Comparison of ENCODE assay signal across 17 cellular contexts in genomic region chr2:168574856-168575630, GRCh38.
DNase-seq lines count a peak whose midpoint lies in the region; ATAC-seq and TF ChIP-seq lines count a peak whose summit lies in the region.
"Had no signal": no experiment of that assay in that cellular context is flagged by ENCODE, and none has a peak within 500 bp of the region (broad histone marks: within the 10 kb centered on the region; RNA-seq: fewer than 3 reads in every experiment).

No MANE protein-coding gene starts in this region.

- H3K79me2 ChIP-seq in GM23338 (replicated peaks; ENCODE audit: insufficient read depth): peaks cover 18% of the 10 kb centered on the region

- H3K27ac Mint-ChIP-seq in GM23338: no peak overlapping the region
- no peak overlapping the region for H3K27ac Mint-ChIP-seq in activated T-helper 17 cell treated with anti-CD3 and anti-CD28 coated beads, Interleukin-2, amount 50 U/mL, for 72 hours
- H3K27ac Mint-ChIP-seq: activated CD8-positive, alpha-beta memory T cell treated with anti-CD3 and anti-CD28 coated beads, Interleukin-2, amount 10 ng/mL, durations not matched to agents 7 days and 5 days had no signal

- H3K27ac ChIP-seq in GM23338 (ENCODE audit: low read depth): no peak overlapping the region
- no peak overlapping the region for H3K27ac ChIP-seq in right lobe of liver
- H3K27ac ChIP-seq: BLaER1, thoracic aorta had no signal

- no peak overlapping the region for H3K4me2 ChIP-seq in GM23338
- H3K4me2 ChIP-seq: BLaER1 had no signal

- H3K27me3 Mint-ChIP-seq in GM23338 (ENCODE audit: insufficient read depth, low read depth, poor library complexity): no peaks in the 10 kb centered on the region
- H3K27me3 Mint-ChIP-seq in activated T-helper 17 cell treated with anti-CD3 and anti-CD28 coated beads, Interleukin-2, amount 50 U/mL, for 72 hours: no peaks in the 10 kb centered on the region
- H3K27me3 Mint-ChIP-seq: activated CD8-positive, alpha-beta memory T cell treated with anti-CD3 and anti-CD28 coated beads, Interleukin-2, amount 10 ng/mL, durations not matched to agents 7 days and 5 days had no signal

- H2AFZ ChIP-seq in GM23338: no peak overlapping the region

- intact Hi-C loops in left colon (cut with DNase I, micrococcal nuclease) (no loop called here), mucosa of descending colon (cut with DNase I, micrococcal nuclease) (no loop called here), right lobe of liver (cut with DNase I) (no loop called here)

- H3K36me3 ChIP-seq in GM23338 (ENCODE audit: insufficient read depth) (no peaks in the 10 kb centered on the region), mucosa of descending colon (ENCODE audit: low read depth) (no peaks in the 10 kb centered on the region), right lobe of liver (no peaks in the 10 kb centered on the region)
- H3K36me3 ChIP-seq: thoracic aorta had no signal

- TF ChIP-seq POLR2A in right lobe of liver (IDR thresholded peaks at IDR 0.05): no peak

- ATAC-seq in GM23338: peak; percentile 66
- ATAC-seq in activated T-helper 17 cell treated with anti-CD3 and anti-CD28 coated beads, Interleukin-2, amount 50 U/mL, for 72 hours (replicated peaks): peak; percentile 26
- peak; percentile 44 for ATAC-seq in left colon
- no peak for ATAC-seq in mucosa of descending colon
- no peak for ATAC-seq in right lobe of liver
- ATAC-seq: activated CD8-positive, alpha-beta memory T cell treated with anti-CD3 and anti-CD28 coated beads, Interleukin-2, amount 10 ng/mL, durations not matched to agents 7 days and 5 days; SK-N-SH treated with all-trans-retinoic acid at 6 μM for 48 hours had no signal

- no peaks in the 10 kb centered on the region; the same call in 1 of the 2 replicates for H4K20me1 ChIP-seq in GM23338 (replicated peaks; ENCODE audit: insufficient read depth)

- 79% methylated on average over 3 of the region's 4 CpGs for WGBS in right lobe of liver (ENCODE audit: insufficient coverage, low coverage, low lambda C conversion rate, missing lambda C conversion rate)

- DNase-seq in DMS53 treated with DMSO at 0.1 percent for 48 hours (lab: John Stamatoyannopoulos, UW; ENCODE audit: unreplicated experiment) (peak; percentile 63), GM23338 (ENCODE audit: low spot score) (no peak), left colon (no peak), SK-N-DZ (ENCODE audit: low spot score) (no peak), mucosa of descending colon (no peak), right lobe of liver (no peak)
- DNase-seq: activated CD8-positive, alpha-beta memory T cell treated with anti-CD3 and anti-CD28 coated beads, Interleukin-2, amount 10 ng/mL, durations not matched to agents 7 days and 5 days; activated naive CD4-positive, alpha-beta T cell treated with Interleukin-2 at 50 U/mL for 16 hours; caudate nucleus; EL; Kasumi-1; kidney; NCI-H2029 had no signal

- no peaks in the 10 kb centered on the region for H3K9me3 Mint-ChIP-seq in GM23338
- no peaks in the 10 kb centered on the region for H3K9me3 Mint-ChIP-seq in activated T-helper 17 cell treated with anti-CD3 and anti-CD28 coated beads, Interleukin-2, amount 50 U/mL, for 72 hours

- H3K27me3 ChIP-seq in GM23338 (ENCODE audit: insufficient read depth) (no peaks in the 10 kb centered on the region), right lobe of liver (no peaks in the 10 kb centered on the region)
- H3K27me3 ChIP-seq: BLaER1 had no signal

- no peak for TF ChIP-seq CTCF in GM23338 (conservative IDR thresholded peaks at IDR 0.05; ENCODE audit: low read depth in 2 of 2)
- TF ChIP-seq CTCF in mucosa of descending colon (IDR thresholded peaks at IDR 0.05): no peak
- no peak for TF ChIP-seq CTCF in right lobe of liver (IDR thresholded peaks at IDR 0.05)

- H3K4me1 ChIP-seq in GM23338 (ENCODE audit: insufficient read depth) (peaks cover 17% of the 10 kb centered on the region), mucosa of descending colon (ENCODE audit: low read depth) (no peaks in the 10 kb centered on the region), right lobe of liver (no peaks in the 10 kb centered on the region)

- H3K9me2 ChIP-seq in GM23338 (ENCODE audit: insufficient read depth): peaks cover 3% of the 10 kb centered on the region; the same call in 1 of the 2 replicates

- no peaks in the 10 kb centered on the region for H3F3A ChIP-seq in GM23338 (replicated peaks; ENCODE audit: low read depth)

- H3K4me3 ChIP-seq in GM23338 (no peak overlapping the region), mucosa of descending colon (no peak overlapping the region), right lobe of liver (no peak overlapping the region)
- H3K4me3 ChIP-seq: BLaER1, thoracic aorta had no signal

- H3K4me1 Mint-ChIP-seq in GM23338: peaks cover 23% of the 10 kb centered on the region
- H3K4me1 Mint-ChIP-seq in activated T-helper 17 cell treated with anti-CD3 and anti-CD28 coated beads, Interleukin-2, amount 50 U/mL, for 72 hours: no peaks in the 10 kb centered on the region
- H3K4me1 Mint-ChIP-seq: activated CD8-positive, alpha-beta memory T cell treated with anti-CD3 and anti-CD28 coated beads, Interleukin-2, amount 10 ng/mL, durations not matched to agents 7 days and 5 days had no signal

- H3K36me3 Mint-ChIP-seq in GM23338 (ENCODE audit: low read depth): no peaks in the 10 kb centered on the region
- no peaks in the 10 kb centered on the region for H3K36me3 Mint-ChIP-seq in activated T-helper 17 cell treated with anti-CD3 and anti-CD28 coated beads, Interleukin-2, amount 50 U/mL, for 72 hours (ENCODE audit: low read depth)
- H3K36me3 Mint-ChIP-seq: activated CD8-positive, alpha-beta memory T cell treated with anti-CD3 and anti-CD28 coated beads, Interleukin-2, amount 10 ng/mL, durations not matched to agents 7 days and 5 days had no signal

- H3K4me3 Mint-ChIP-seq in GM23338: no peak overlapping the region
- H3K4me3 Mint-ChIP-seq in activated T-helper 17 cell treated with anti-CD3 and anti-CD28 coated beads, Interleukin-2, amount 50 U/mL, for 72 hours: no peak overlapping the region
- H3K4me3 Mint-ChIP-seq: activated CD8-positive, alpha-beta memory T cell treated with anti-CD3 and anti-CD28 coated beads, Interleukin-2, amount 10 ng/mL, durations not matched to agents 7 days and 5 days had no signal

- H3K9me3 ChIP-seq in mucosa of descending colon (no peaks in the 10 kb centered on the region), right lobe of liver (no peaks in the 10 kb centered on the region)
- H3K9me3 ChIP-seq: thoracic aorta had no signal

TF ChIP-seq in GM23338, 12 proteins besides CTCF, POLR2A, EP300 and RAD21:
- no peak for TF ChIP-seq ZNF331 (CRISPR knock-in tag; IDR thresholded peaks at IDR 0.05; ENCODE audit: low read depth)
- no peak for TF ChIP-seq REST (IDR thresholded peaks at IDR 0.05; ENCODE audit: unreplicated experiment)

Comparison
In these comparisons a context has a peak if more than half of its experiments do, and no peak if none do; other contexts are left out.
1. ATAC-seq: peak in GM23338 (single experiment), activated T-helper 17 cell treated with anti-CD3 and anti-CD28 coated beads, Interleukin-2, amount 50 U/mL, for 72 hours (single experiment) and left colon (single experiment); none in mucosa of descending colon (single experiment) and right lobe of liver (0 of 4).